ENCODE assay signal across 16 cellular contexts in genomic region chr7:111080495-111081105, GRCh38. TPM values are rescaled to one million over a fixed set of nuclear protein-coding genes. Genes with fewer than 3 reads are reported as not detected.
A peak's percentile ranks its signal among the peaks of the same experiment; 100 is the strongest.
DNase-seq lines count a peak whose midpoint lies in the region; ATAC-seq and TF ChIP-seq lines count a peak whose summit lies in the region.
"Had no signal": no experiment of that assay in that cellular context is flagged by ENCODE, and none has a peak within 500 bp of the region (broad histone marks: within the 10 kb centered on the region; RNA-seq: fewer than 3 reads in every experiment).

No MANE protein-coding gene starts in this region.

- no peak for TF ChIP-seq CTCF in SU-DHL-6 (IDR thresholded peaks at IDR 0.05; ENCODE audit: insufficient read depth, low read length, poor library complexity, severe bottlenecking)
- TF ChIP-seq CTCF in CD14-positive monocyte (IDR thresholded peaks at IDR 0.05) = no peak

- H3K4me3 ChIP-seq in CD4-positive, CD25-positive, alpha-beta regulatory T cell (ENCODE audit: low read depth, low read length) = peak overlapping the region; percentile 7
- H3K4me3 ChIP-seq in SU-DHL-6 (ENCODE audit: insufficient read depth, low read length, poor library complexity, severe bottlenecking) = no peak overlapping the region
- H3K4me3 ChIP-seq: breast epithelium, PC-9, testis had no signal

- H3K36me3 ChIP-seq in CD4-positive, CD25-positive, alpha-beta regulatory T cell (ENCODE audit: control insufficient read depth, insufficient read depth, low read length) = no peaks in the 10 kb centered on the region
- no peaks in the 10 kb centered on the region for H3K36me3 ChIP-seq in SU-DHL-6 (ENCODE audit: low read length)
- H3K36me3 ChIP-seq: breast epithelium had no signal

- H3K4me1 ChIP-seq in CD4-positive, CD25-positive, alpha-beta regulatory T cell (ENCODE audit: control insufficient read depth, insufficient read depth, low read length, poor library complexity, severe bottlenecking) = peaks cover 33% of the 10 kb centered on the region
- H3K4me1 ChIP-seq: breast epithelium, testis had no signal

- H3K27ac Mint-ChIP-seq in CD4-positive, CD25-positive, alpha-beta regulatory T cell = no peak overlapping the region
- no peak overlapping the region for H3K27ac Mint-ChIP-seq in CD14-positive monocyte

- peaks cover 33 to 64% (median 45%) of the 10 kb centered on the region in 4 donors for H3K4me1 Mint-ChIP-seq in CD4-positive, CD25-positive, alpha-beta regulatory T cell
- H3K4me1 Mint-ChIP-seq in CD14-positive monocyte = peaks cover 3% of the 10 kb centered on the region

- no peak for DNase-seq in CD4-positive, CD25-positive, alpha-beta regulatory T cell
- DNase-seq in amniotic stem cell (lab: John Stamatoyannopoulos, UW) (no peak), NCI-H146 (lab: John Stamatoyannopoulos, UW) (no peak), activated gamma-delta T cell treated with Interleukin-2 at 50 U/mL for 16 hours (no peak), CD14-positive monocyte (ENCODE audit: low spot score) (no peak)
- DNase-seq: activated effector memory CD4-positive, alpha-beta T cell treated with Interleukin-2 at 50 U/mL for 16 hours; KG1; NCI-H187 treated with DMSO at 0.1 percent for 48 hours; NCI-H524 treated with DMSO at 0.1 percent for 48 hours; PC-9; testis had no signal

- peak overlapping the region; percentile 89 for H3K4me2 ChIP-seq in SU-DHL-6 (ENCODE audit: low read depth, low read length, poor library complexity, severe bottlenecking)
- H3K4me2 ChIP-seq: PC-9 had no signal

- ATAC-seq in CD4-positive, CD25-positive, alpha-beta regulatory T cell (ENCODE audit: low read depth in 2 of 2) = no peak
- ATAC-seq in GM18909 (IDR thresholded peaks at IDR 0.05; ENCODE audit: poor library complexity, unreplicated experiment) = peak; percentile 33
- peak; percentile 34 for ATAC-seq in HG02938 (IDR thresholded peaks at IDR 0.05; ENCODE audit: unreplicated experiment)
- ATAC-seq: HCT116 had no signal

- H3K9me3 Mint-ChIP-seq in CD4-positive, CD25-positive, alpha-beta regulatory T cell = no peaks in the 10 kb centered on the region
- no peaks in the 10 kb centered on the region for H3K9me3 Mint-ChIP-seq in CD14-positive monocyte

- H3K4me3 Mint-ChIP-seq in CD4-positive, CD25-positive, alpha-beta regulatory T cell = no peak overlapping the region
- H3K4me3 Mint-ChIP-seq in CD14-positive monocyte = no peak overlapping the region

- no peaks in the 10 kb centered on the region for H3K9me2 ChIP-seq in SU-DHL-6 (replicated peaks; ENCODE audit: insufficient read depth, low read length)

- no peaks in the 10 kb centered on the region for H3K36me3 Mint-ChIP-seq in CD4-positive, CD25-positive, alpha-beta regulatory T cell
- no peaks in the 10 kb centered on the region for H3K36me3 Mint-ChIP-seq in CD14-positive monocyte

- no peaks in the 10 kb centered on the region for H3K27me3 ChIP-seq in CD4-positive, CD25-positive, alpha-beta regulatory T cell (ENCODE audit: control insufficient read depth, insufficient read depth, low read length)
- no peaks in the 10 kb centered on the region for H3K27me3 ChIP-seq in SU-DHL-6 (ENCODE audit: low read length)
- H3K27me3 ChIP-seq: breast epithelium, testis had no signal

- H3K79me2 ChIP-seq in SU-DHL-6 (ENCODE audit: insufficient read depth, low read length) = no peaks in the 10 kb centered on the region

- intact Hi-C loops in CD14-positive monocyte (cut with micrococcal nuclease) = no loop called here

- peaks cover 38% of the 10 kb centered on the region for H3F3A ChIP-seq in SU-DHL-6 (ENCODE audit: insufficient read depth)

- H3K9ac ChIP-seq in SU-DHL-6 (ENCODE audit: low read length) = no peak overlapping the region

- H3K27ac ChIP-seq in CD4-positive, CD25-positive, alpha-beta regulatory T cell (ENCODE audit: insufficient read depth, low read length, poor library complexity, severe bottlenecking) = no peak overlapping the region
- H3K27ac ChIP-seq in SU-DHL-6 (ENCODE audit: low read depth, low read length) = peak overlapping the region; percentile 99
- H3K27ac ChIP-seq: breast epithelium, PC-9, testis had no signal

- H2AFZ ChIP-seq in SU-DHL-6 (ENCODE audit: low read depth, low read length, severe bottlenecking) = peak overlapping the region; percentile 50
- H2AFZ ChIP-seq: PC-9 had no signal

- no peaks in the 10 kb centered on the region for H4K20me1 ChIP-seq in SU-DHL-6 (ENCODE audit: low read depth, low read length)

- H3K27me3 Mint-ChIP-seq in CD4-positive, CD25-positive, alpha-beta regulatory T cell = no peaks in the 10 kb centered on the region
- H3K27me3 Mint-ChIP-seq in CD14-positive monocyte (ENCODE audit: low read depth in 3 of 3) = peaks cover 0 to 4% (median 3%) of the 10 kb centered on the region in 3 donors

- H3K9me3 ChIP-seq in CD4-positive, CD25-positive, alpha-beta regulatory T cell (ENCODE audit: control insufficient read depth in 2 of 2, low read length in 2 of 2) = no peaks in the 10 kb centered on the region
- no peaks in the 10 kb centered on the region for H3K9me3 ChIP-seq in SU-DHL-6 (ENCODE audit: insufficient read depth, low read length)
- H3K9me3 ChIP-seq: breast epithelium, testis had no signal

RNA-seq across cellular contexts. Expression of gene LRRN3, which starts 10.3 kb away (rescaled TPM):
- 1.7 TPM for total RNA-seq in CD4-positive, CD25-positive, alpha-beta regulatory T cell
- 1 to 10 TPM; 1.3 to 2.3 (median 1.9) TPM for polyA plus RNA-seq in CD4-positive, CD25-positive, alpha-beta regulatory T cell
- polyA plus RNA-seq in CD14-positive monocyte = under 1 TPM; 0.12 to 0.22 TPM
- total RNA-seq: PC-9 had no signal

Comparison
In these comparisons a context has a peak if more than half of its experiments do, and no peak if none do; other contexts are left out.
1. ATAC-seq: peak in GM18909 (single experiment) and HG02938 (single experiment); none in CD4-positive, CD25-positive, alpha-beta regulatory T cell (0 of 2).